In the genomic region with DNA sequence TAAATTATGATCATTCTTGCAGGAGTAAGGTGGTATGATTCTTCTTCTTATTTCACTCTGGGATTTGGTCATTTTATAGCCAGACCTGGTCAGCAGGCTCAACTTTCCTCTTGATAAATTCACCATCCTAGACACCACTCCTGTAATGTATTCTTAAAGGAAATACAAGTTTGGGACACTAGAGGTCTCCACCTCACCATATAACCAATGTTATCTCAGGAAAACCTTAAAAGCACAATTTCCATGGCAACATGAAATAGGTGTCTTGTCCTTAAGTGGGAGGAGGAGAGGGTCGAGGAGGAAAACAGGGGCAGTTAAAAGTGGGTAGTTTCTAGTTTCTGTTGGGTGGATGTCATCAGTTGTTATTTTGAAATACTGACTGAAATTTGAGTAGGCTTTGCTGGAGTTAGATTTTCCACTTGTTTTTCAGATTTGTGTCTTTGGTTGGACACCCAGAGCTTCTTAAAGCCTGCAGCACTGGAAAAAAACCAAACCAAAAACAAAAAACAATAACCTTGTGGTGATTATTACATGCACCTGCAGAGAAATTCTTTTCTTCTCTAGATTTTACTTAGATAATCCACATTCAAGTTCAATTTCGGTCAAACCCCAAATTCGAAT, we compare ENCODE assay signal across 1 cellular context.
TF ChIP-seq lines count a peak whose summit lies in the region.

No MANE protein-coding gene starts in this region.

TF ChIP-seq in K562, 482 proteins besides CTCF, POLR2A, EP300 and RAD21 (continued from another document):
- TF ChIP-seq ZNF41 (CRISPR knock-in tag; conservative IDR thresholded peaks at IDR 0.05) (no peak), ZNF232 (CRISPR knock-in tag; IDR thresholded peaks at IDR 0.05) (no peak), RCOR1 (IDR thresholded peaks at IDR 0.05; ENCODE audit: borderline replicate concordance in 1 of 2, low read depth in 2 of 2, low read length in 2 of 2) (no peak), SMC3 (conservative IDR thresholded peaks at IDR 0.05; ENCODE audit: insufficient read depth, low read depth, low read length) (peak; percentile 81), FOXJ3 (CRISPR knock-in tag; IDR thresholded peaks at IDR 0.05) (0 out of 2 replicates have a peak, but pooled peaks have one; percentile 16), RB1 (IDR thresholded peaks at IDR 0.05; ENCODE audit: low read depth) (peak; percentile 24; the same call in 1 of the 2 replicates), TEAD4 (IDR thresholded peaks at IDR 0.05; ENCODE audit: low read length) (no peak), TEAD4 (CRISPR knock-in tag; IDR thresholded peaks at IDR 0.05; ENCODE audit: borderline replicate concordance) (no peak), KLF1 (tag; IDR thresholded peaks at IDR 0.05) (no peak), THRAP3 (IDR thresholded peaks at IDR 0.05; ENCODE audit: borderline replicate concordance) (no peak), CC2D1A (IDR thresholded peaks at IDR 0.05) (0 out of 2 replicates have a peak, but pooled peaks have one; percentile 40), KAT8 (IDR thresholded peaks at IDR 0.05; ENCODE audit: low read depth) (no peak), CXXC5 (CRISPR knock-in tag; IDR thresholded peaks at IDR 0.05) (no peak), STAG1 (CRISPR knock-in tag; IDR thresholded peaks at IDR 0.05; ENCODE audit: borderline replicate concordance) (peak; percentile 53; the same call in 1 of the 2 replicates), ARID2 (IDR thresholded peaks at IDR 0.05) (0 out of 2 replicates have a peak, but pooled peaks have one; percentile 41), MTA1 (IDR thresholded peaks at IDR 0.05; ENCODE audit: borderline replicate concordance) (no peak), NCOR1 (IDR thresholded peaks at IDR 0.05) (no peak), ZNF431 (CRISPR knock-in tag; IDR thresholded peaks at IDR 0.05) (no peak), FIP1L1 (IDR thresholded peaks at IDR 0.05; ENCODE audit: low read depth, low read length, poor library complexity, severe bottlenecking) (no peak), BMI1 (IDR thresholded peaks at IDR 0.05; ENCODE audit: low read length) (0 out of 2 replicates have a peak, but pooled peaks have one; percentile 40)
- TF ChIP-seq, protein P1, sequence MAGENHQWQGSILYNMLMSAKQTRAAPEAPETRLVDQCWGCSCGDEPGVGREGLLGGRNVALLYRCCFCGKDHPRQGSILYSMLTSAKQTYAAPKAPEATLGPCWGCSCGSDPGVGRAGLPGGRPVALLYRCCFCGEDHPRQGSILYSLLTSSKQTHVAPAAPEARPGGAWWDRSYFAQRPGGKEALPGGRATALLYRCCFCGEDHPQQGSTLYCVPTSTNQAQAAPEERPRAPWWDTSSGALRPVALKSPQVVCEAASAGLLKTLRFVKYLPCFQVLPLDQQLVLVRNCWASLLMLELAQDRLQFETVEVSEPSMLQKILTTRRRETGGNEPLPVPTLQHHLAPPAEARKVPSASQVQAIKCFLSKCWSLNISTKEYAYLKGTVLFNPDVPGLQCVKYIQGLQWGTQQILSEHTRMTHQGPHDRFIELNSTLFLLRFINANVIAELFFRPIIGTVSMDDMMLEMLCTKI (IDR thresholded peaks at IDR 0.05; ENCODE audit: partially characterized antibody) = no peak
- TF ChIP-seq, protein P2, sequence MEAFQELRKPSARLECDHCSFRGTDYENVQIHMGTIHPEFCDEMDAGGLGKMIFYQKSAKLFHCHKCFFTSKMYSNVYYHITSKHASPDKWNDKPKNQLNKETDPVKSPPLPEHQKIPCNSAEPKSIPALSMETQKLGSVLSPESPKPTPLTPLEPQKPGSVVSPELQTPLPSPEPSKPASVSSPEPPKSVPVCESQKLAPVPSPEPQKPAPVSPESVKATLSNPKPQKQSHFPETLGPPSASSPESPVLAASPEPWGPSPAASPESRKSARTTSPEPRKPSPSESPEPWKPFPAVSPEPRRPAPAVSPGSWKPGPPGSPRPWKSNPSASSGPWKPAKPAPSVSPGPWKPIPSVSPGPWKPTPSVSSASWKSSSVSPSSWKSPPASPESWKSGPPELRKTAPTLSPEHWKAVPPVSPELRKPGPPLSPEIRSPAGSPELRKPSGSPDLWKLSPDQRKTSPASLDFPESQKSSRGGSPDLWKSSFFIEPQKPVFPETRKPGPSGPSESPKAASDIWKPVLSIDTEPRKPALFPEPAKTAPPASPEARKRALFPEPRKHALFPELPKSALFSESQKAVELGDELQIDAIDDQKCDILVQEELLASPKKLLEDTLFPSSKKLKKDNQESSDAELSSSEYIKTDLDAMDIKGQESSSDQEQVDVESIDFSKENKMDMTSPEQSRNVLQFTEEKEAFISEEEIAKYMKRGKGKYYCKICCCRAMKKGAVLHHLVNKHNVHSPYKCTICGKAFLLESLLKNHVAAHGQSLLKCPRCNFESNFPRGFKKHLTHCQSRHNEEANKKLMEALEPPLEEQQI (IDR thresholded peaks at IDR 0.05) = no peak
- TF ChIP-seq, protein P3, sequence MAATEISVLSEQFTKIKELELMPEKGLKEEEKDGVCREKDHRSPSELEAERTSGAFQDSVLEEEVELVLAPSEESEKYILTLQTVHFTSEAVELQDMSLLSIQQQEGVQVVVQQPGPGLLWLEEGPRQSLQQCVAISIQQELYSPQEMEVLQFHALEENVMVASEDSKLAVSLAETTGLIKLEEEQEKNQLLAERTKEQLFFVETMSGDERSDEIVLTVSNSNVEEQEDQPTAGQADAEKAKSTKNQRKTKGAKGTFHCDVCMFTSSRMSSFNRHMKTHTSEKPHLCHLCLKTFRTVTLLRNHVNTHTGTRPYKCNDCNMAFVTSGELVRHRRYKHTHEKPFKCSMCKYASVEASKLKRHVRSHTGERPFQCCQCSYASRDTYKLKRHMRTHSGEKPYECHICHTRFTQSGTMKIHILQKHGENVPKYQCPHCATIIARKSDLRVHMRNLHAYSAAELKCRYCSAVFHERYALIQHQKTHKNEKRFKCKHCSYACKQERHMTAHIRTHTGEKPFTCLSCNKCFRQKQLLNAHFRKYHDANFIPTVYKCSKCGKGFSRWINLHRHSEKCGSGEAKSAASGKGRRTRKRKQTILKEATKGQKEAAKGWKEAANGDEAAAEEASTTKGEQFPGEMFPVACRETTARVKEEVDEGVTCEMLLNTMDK (IDR thresholded peaks at IDR 0.05; ENCODE audit: borderline replicate concordance, insufficient read depth, low read depth, low read length, poor library complexity, severe bottlenecking) = no peak
- TF ChIP-seq, protein P4, sequence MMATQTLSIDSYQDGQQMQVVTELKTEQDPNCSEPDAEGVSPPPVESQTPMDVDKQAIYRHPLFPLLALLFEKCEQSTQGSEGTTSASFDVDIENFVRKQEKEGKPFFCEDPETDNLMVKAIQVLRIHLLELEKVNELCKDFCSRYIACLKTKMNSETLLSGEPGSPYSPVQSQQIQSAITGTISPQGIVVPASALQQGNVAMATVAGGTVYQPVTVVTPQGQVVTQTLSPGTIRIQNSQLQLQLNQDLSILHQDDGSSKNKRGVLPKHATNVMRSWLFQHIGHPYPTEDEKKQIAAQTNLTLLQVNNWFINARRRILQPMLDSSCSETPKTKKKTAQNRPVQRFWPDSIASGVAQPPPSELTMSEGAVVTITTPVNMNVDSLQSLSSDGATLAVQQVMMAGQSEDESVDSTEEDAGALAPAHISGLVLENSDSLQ (IDR thresholded peaks at IDR 0.05) = no peak
- TF ChIP-seq, protein P5, sequence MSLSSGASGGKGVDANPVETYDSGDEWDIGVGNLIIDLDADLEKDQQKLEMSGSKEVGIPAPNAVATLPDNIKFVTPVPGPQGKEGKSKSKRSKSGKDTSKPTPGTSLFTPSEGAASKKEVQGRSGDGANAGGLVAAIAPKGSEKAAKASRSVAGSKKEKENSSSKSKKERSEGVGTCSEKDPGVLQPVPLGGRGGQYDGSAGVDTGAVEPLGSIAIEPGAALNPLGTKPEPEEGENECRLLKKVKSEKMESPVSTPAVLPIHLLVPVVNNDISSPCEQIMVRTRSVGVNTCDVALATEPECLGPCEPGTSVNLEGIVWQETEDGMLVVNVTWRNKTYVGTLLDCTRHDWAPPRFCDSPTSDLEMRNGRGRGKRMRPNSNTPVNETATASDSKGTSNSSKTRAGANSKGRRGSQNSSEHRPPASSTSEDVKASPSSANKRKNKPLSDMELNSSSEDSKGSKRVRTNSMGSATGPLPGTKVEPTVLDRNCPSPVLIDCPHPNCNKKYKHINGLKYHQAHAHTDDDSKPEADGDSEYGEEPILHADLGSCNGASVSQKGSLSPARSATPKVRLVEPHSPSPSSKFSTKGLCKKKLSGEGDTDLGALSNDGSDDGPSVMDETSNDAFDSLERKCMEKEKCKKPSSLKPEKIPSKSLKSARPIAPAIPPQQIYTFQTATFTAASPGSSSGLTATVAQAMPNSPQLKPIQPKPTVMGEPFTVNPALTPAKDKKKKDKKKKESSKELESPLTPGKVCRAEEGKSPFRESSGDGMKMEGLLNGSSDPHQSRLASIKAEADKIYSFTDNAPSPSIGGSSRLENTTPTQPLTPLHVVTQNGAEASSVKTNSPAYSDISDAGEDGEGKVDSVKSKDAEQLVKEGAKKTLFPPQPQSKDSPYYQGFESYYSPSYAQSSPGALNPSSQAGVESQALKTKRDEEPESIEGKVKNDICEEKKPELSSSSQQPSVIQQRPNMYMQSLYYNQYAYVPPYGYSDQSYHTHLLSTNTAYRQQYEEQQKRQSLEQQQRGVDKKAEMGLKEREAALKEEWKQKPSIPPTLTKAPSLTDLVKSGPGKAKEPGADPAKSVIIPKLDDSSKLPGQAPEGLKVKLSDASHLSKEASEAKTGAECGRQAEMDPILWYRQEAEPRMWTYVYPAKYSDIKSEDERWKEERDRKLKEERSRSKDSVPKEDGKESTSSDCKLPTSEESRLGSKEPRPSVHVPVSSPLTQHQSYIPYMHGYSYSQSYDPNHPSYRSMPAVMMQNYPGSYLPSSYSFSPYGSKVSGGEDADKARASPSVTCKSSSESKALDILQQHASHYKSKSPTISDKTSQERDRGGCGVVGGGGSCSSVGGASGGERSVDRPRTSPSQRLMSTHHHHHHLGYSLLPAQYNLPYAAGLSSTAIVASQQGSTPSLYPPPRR (CRISPR knock-in tag; IDR thresholded peaks at IDR 0.05; ENCODE audit: borderline replicate concordance) = no peak
- TF ChIP-seq, protein P6, sequence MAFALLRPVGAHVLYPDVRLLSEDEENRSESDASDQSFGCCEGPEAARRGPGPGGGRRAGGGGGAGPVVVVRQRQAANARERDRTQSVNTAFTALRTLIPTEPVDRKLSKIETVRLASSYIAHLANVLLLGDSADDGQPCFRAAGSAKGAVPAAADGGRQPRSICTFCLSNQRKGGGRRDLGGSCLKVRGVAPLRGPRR (CRISPR knock-in tag; IDR thresholded peaks at IDR 0.05) = no peak
